In genomic region chr2:63287961-63288360, GRCh38 we compare ENCODE assay signal across 16 cellular contexts.
DNase-seq lines count a peak whose midpoint lies in the region; ATAC-seq and TF ChIP-seq lines count a peak whose summit lies in the region.
"Had no signal": no experiment of that assay in that cellular context is flagged by ENCODE, and none has a peak within 500 bp of the region (broad histone marks: within the 10 kb centered on the region; RNA-seq: fewer than 3 reads in every experiment).

No MANE protein-coding gene starts in this region.

- H3K23ac ChIP-seq in IMR-90 (ENCODE audit: low read depth, low read length) = no peak overlapping the region

- no peak overlapping the region for H2BK15ac ChIP-seq in IMR-90 (ENCODE audit: low read depth, low read length)

- dilution Hi-C loops in IMR-90 (cut with HindIII; ENCODE audit: low sequenced_read_pairs, unreplicated experiment) = no loop called here

- no peak for TF ChIP-seq CTCF in IMR-90 (conservative IDR thresholded peaks at IDR 0.05; ENCODE audit: low read depth, low read length)

- no peaks in the 10 kb centered on the region for H4K20me1 ChIP-seq in IMR-90 (ENCODE audit: insufficient read depth, low read length)

- CTCF ChIA-PET in IMR-90 (lab: Yijun Ruan, JAX) = no interaction called here

- H3K27ac ChIP-seq in IMR-90 (ENCODE audit: insufficient read depth, low read length) = no peak overlapping the region

- H3K14ac ChIP-seq in IMR-90 (replicated peaks; ENCODE audit: low read depth, low read length) = no peak overlapping the region

- H3K27me3 ChIP-seq in IMR-90 (ENCODE audit: control insufficient read depth, insufficient read depth, low read length) (no peaks in the 10 kb centered on the region), HAP-1 (ENCODE audit: low read depth) (no peaks in the 10 kb centered on the region)

- H3K79me1 ChIP-seq in IMR-90 (ENCODE audit: low read depth in 1 of 2, low read length in 2 of 2) = no peaks in the 10 kb centered on the region

- H2AFZ ChIP-seq in IMR-90 (replicated peaks; ENCODE audit: low read length, poor library complexity) = no peak overlapping the region

- in situ Hi-C loops in IMR-90 (cut with MboI; ENCODE audit: low sequenced_read_pairs) = no loop called here
- in situ Hi-C loops in HAP-1 (cut with MboI; ENCODE audit: low sequenced_read_pairs) = no loop called here

- DNase-seq in DMS 273 treated with DMSO at 0.1 percent for 48 hours (lab: John Stamatoyannopoulos, UW) (peak; percentile 18), IMR-90 (no peak), NCI-H446 (lab: John Stamatoyannopoulos, UW) (peak; percentile 64 to 90), cerebellum (ENCODE audit: low spot score) (peak; percentile 41), HAP-1 (ENCODE audit: low spot score in 2 of 2) (no peak)
- no peak for DNase-seq in activated effector memory CD4-positive, alpha-beta T cell treated with Interleukin-2 at 50 U/mL for 16 hours
- DNase-seq: Calu3; CD4-positive, alpha-beta memory T cell; COR-L47; DMS79; EL; GF-D8; GOT3; HCEC 1CT had no signal

- no peak overlapping the region for H2AK5ac ChIP-seq in IMR-90 (ENCODE audit: low read depth, low read length)

- H2AK9ac ChIP-seq in IMR-90 (replicated peaks; ENCODE audit: low read depth, low read length, poor library complexity) = peak overlapping the region; percentile 61

- no peak overlapping the region for H4K8ac ChIP-seq in IMR-90 (ENCODE audit: low read depth in 2 of 2, low read length in 2 of 2)

- POLR2A ChIA-PET in IMR-90 (lab: Charles Lee; ENCODE audit: unreplicated experiment) = no interaction called here

- H2BK120ac ChIP-seq in IMR-90 (ENCODE audit: low read depth, low read length) = no peak overlapping the region

- WGBS in IMR-90 (ENCODE audit: extremely low coverage in 2 of 2, insufficient read length in 1 of 2), 2 experiments = no CpG with 5 or more reads among the region's 1 CpG

- H3K9me3 ChIP-seq in IMR-90 (ENCODE audit: control insufficient read depth, insufficient read depth, low read length) (0 out of 2 replicates have a peak, but pooled peaks cover 2% of the 10 kb centered on the region), HAP-1 (no peaks in the 10 kb centered on the region)

- no peak overlapping the region for H3K4me2 ChIP-seq in IMR-90 (ENCODE audit: low read depth, low read length)

- no peak overlapping the region for H4K91ac ChIP-seq in IMR-90 (ENCODE audit: insufficient read depth, low read depth, low read length)

- TF ChIP-seq RAD21 in IMR-90 (IDR thresholded peaks at IDR 0.05; ENCODE audit: low read length) = no peak

- no peak overlapping the region for H3K4ac ChIP-seq in IMR-90 (ENCODE audit: low read depth, low read length)

- H2BK5ac ChIP-seq in IMR-90 (ENCODE audit: low read depth, low read length, poor library complexity, severe bottlenecking) = no peak overlapping the region

- H2BK20ac ChIP-seq in IMR-90 (ENCODE audit: low read depth, low read length) = no peak overlapping the region

- no peak overlapping the region for H3K18ac ChIP-seq in IMR-90 (ENCODE audit: low read depth, low read length)

- H3K4me1 ChIP-seq in IMR-90 (ENCODE audit: control insufficient read depth, insufficient read depth, low read length) (no peaks in the 10 kb centered on the region), HAP-1 (no peaks in the 10 kb centered on the region)

- no peak overlapping the region for H4K5ac ChIP-seq in IMR-90 (ENCODE audit: low read depth, low read length)

- H3K36me3 ChIP-seq in IMR-90 (ENCODE audit: control insufficient read depth, insufficient read depth, low read length) (no peaks in the 10 kb centered on the region), HAP-1 (replicated peaks) (no peaks in the 10 kb centered on the region; the same call in 1 of the 2 replicates)

- intact Hi-C loops in IMR-90 (cut with micrococcal nuclease) = no loop called here

- no peak overlapping the region for H3K56ac ChIP-seq in IMR-90 (ENCODE audit: extremely low read depth, insufficient read depth, low read length)

- H3K9ac ChIP-seq in IMR-90 (ENCODE audit: low read depth, low read length) = no peak overlapping the region

- H3K9me1 ChIP-seq in IMR-90 (ENCODE audit: insufficient read depth, low read length) = no peaks in the 10 kb centered on the region

- ATAC-seq in IMR-90 (ENCODE audit: low read depth) (no peak), GM18858 (IDR thresholded peaks at IDR 0.05; ENCODE audit: unreplicated experiment) (no peak), HG03442 (IDR thresholded peaks at IDR 0.05; ENCODE audit: unreplicated experiment) (no peak)

- BruUV-seq in IMR-90 (replicated peaks; lab: Mats Ljungman, UMichigan) = no TSS peak

- TF ChIP-seq POLR2A in IMR-90 (IDR thresholded peaks at IDR 0.05; ENCODE audit: low read depth, low read length) = no peak

- H3K4me3 ChIP-seq in IMR-90 (ENCODE audit: insufficient read depth, low read depth, low read length) (no peak overlapping the region), HAP-1 (no peak overlapping the region)

TF ChIP-seq in IMR-90, 13 proteins besides CTCF, POLR2A, EP300 and RAD21:
- TF ChIP-seq SMC3 (IDR thresholded peaks at IDR 0.05; ENCODE audit: low read depth, low read length) (no peak), MAFK (IDR thresholded peaks at IDR 0.05; ENCODE audit: low read depth, low read length) (no peak), BHLHE40 (IDR thresholded peaks at IDR 0.05; ENCODE audit: low read depth, low read length) (no peak), CHD1 (IDR thresholded peaks at IDR 0.05; ENCODE audit: low read depth, low read length) (no peak), NFE2L2 (IDR thresholded peaks at IDR 0.05; ENCODE audit: low read depth, low read length) (no peak), RFX5 (IDR thresholded peaks at IDR 0.05; ENCODE audit: low read depth, low read length) (no peak), ELK1 (IDR thresholded peaks at IDR 0.05; ENCODE audit: borderline replicate concordance, low read depth, low read length) (no peak), MXI1 (IDR thresholded peaks at IDR 0.05; ENCODE audit: borderline replicate concordance, low read depth, low read length) (no peak), CEBPB (IDR thresholded peaks at IDR 0.05; ENCODE audit: low read depth, low read length) (no peak), RCOR1 (IDR thresholded peaks at IDR 0.05; ENCODE audit: insufficient replicate concordance, low read length) (no peak)

Comparison
In these comparisons a context has a peak if more than half of its experiments do, and no peak if none do; other contexts are left out.
1. DNase-seq: peak in DMS 273 treated with DMSO at 0.1 percent for 48 hours (single experiment), NCI-H446 (2 of 2) and cerebellum (single experiment); none in IMR-90 (single experiment), HAP-1 (0 of 2) and activated effector memory CD4-positive, alpha-beta T cell treated with Interleukin-2 at 50 U/mL for 16 hours (single experiment).